ENCODE assay signal across 1 cellular context in genomic region chr10:80466724-80467326, GRCh38.
TF ChIP-seq lines count a peak whose summit lies in the region.

No MANE protein-coding gene starts in this region.

TF ChIP-seq in K562, 482 proteins besides CTCF, POLR2A, EP300 and RAD21 (continues in another document):
- 0 out of 2 replicates have a peak, but pooled peaks have one; percentile 43 for TF ChIP-seq EHMT2 (IDR thresholded peaks at IDR 0.05)
- TF ChIP-seq SMARCA4 (IDR thresholded peaks at IDR 0.05) = peak; percentile 79
- TF ChIP-seq EGR1 (conservative IDR thresholded peaks at IDR 0.05) = peak; percentile 24; the same call in 1 of the 2 replicates
- peak; percentile 63 for TF ChIP-seq CBFA2T3 (IDR thresholded peaks at IDR 0.05)
- TF ChIP-seq KAT8 (IDR thresholded peaks at IDR 0.05; ENCODE audit: low read depth) = no peak
- peak; percentile 57; the same call in 1 of the 2 replicates for TF ChIP-seq ARID2 (IDR thresholded peaks at IDR 0.05)
- TF ChIP-seq NFRKB (IDR thresholded peaks at IDR 0.05; ENCODE audit: low read depth) = 0 out of 2 replicates have a peak, but pooled peaks have one; percentile 55
- no peak for TF ChIP-seq WHSC1 (IDR thresholded peaks at IDR 0.05; ENCODE audit: low read length)
- peak; percentile 95 for TF ChIP-seq MAFG (tag; conservative IDR thresholded peaks at IDR 0.05)
- 0 out of 2 replicates have a peak, but pooled peaks have one; percentile 4 for TF ChIP-seq PKNOX1 (IDR thresholded peaks at IDR 0.05)
- peak; percentile 36; the same call in 1 of the 2 replicates for TF ChIP-seq RFX7 (CRISPR knock-in tag; IDR thresholded peaks at IDR 0.05)
- TF ChIP-seq CXXC5 (CRISPR knock-in tag; IDR thresholded peaks at IDR 0.05) = 0 out of 2 replicates have a peak, but pooled peaks have one; percentile 9
- peak; percentile 91 for TF ChIP-seq ZNF592 (IDR thresholded peaks at IDR 0.05)
- TF ChIP-seq ARNT (IDR thresholded peaks at IDR 0.05) = peak in 1 of 2 experiments; percentile 37; a peak in 1 of 4 replicates
- TF ChIP-seq MAFK (IDR thresholded peaks at IDR 0.05; ENCODE audit: low read length) = peak; percentile 86
- peak; percentile 89 for TF ChIP-seq ZNF395 (CRISPR knock-in tag; IDR thresholded peaks at IDR 0.05)
- TF ChIP-seq FOXM1 (IDR thresholded peaks at IDR 0.05; ENCODE audit: low read depth) = peak; percentile 54; the same call in 1 of the 2 replicates
- TF ChIP-seq FOXM1 (CRISPR knock-in tag; IDR thresholded peaks at IDR 0.05; ENCODE audit: low read depth) = no peak
- 0 out of 4 replicates have a peak, but pooled peaks of 1 of the 2 experiments have one; percentile 22 for TF ChIP-seq HDAC1 (IDR thresholded peaks at IDR 0.05)
- no peak for TF ChIP-seq HDAC6 (IDR thresholded peaks at IDR 0.05; ENCODE audit: low read depth, low read length)
- TF ChIP-seq RBM22 (IDR thresholded peaks at IDR 0.05; ENCODE audit: low read depth, low read length, poor library complexity, severe bottlenecking) = no peak
- no peak for TF ChIP-seq ZNF217 (CRISPR knock-in tag; IDR thresholded peaks at IDR 0.05)
- peak; percentile 42; the same call in 1 of the 2 replicates for TF ChIP-seq ZBTB40 (IDR thresholded peaks at IDR 0.05)
- TF ChIP-seq ZBTB40 (CRISPR knock-in tag; IDR thresholded peaks at IDR 0.05) = no peak
- TF ChIP-seq HMBOX1 (IDR thresholded peaks at IDR 0.05) = peak; percentile 97
- peak; percentile 50 for TF ChIP-seq EP400 (IDR thresholded peaks at IDR 0.05)
- no peak for TF ChIP-seq DEAF1 (CRISPR knock-in tag; IDR thresholded peaks at IDR 0.05)
- TF ChIP-seq ZKSCAN3 (CRISPR knock-in tag; IDR thresholded peaks at IDR 0.05) = no peak
- TF ChIP-seq ZNF23 (CRISPR knock-in tag; IDR thresholded peaks at IDR 0.05) = no peak
- TF ChIP-seq SMAD3 (CRISPR knock-in tag; conservative IDR thresholded peaks at IDR 0.05) = 0 out of 2 replicates have a peak, but pooled peaks have one; percentile 4
- peak; percentile 36; the same call in 1 of the 2 replicates for TF ChIP-seq GATAD2A (IDR thresholded peaks at IDR 0.05)
- TF ChIP-seq BACH1 (tag; IDR thresholded peaks at IDR 0.05) = 0 out of 2 replicates have a peak, but pooled peaks have one; percentile 16
- TF ChIP-seq THRA (IDR thresholded peaks at IDR 0.05) = no peak
- peak in 1 of 2 experiments; percentile 2; a peak in 1 of 4 replicates for TF ChIP-seq MAZ (CRISPR knock-in tag; conservative IDR thresholded peaks at IDR 0.05 in 1 of 2, IDR thresholded peaks at IDR 0.05 in 1 of 2)
- peak; percentile 67 for TF ChIP-seq ARID1B (IDR thresholded peaks at IDR 0.05)
- peak; percentile 25; the same call in 1 of the 2 replicates for TF ChIP-seq SMARCE1 (IDR thresholded peaks at IDR 0.05)
- TF ChIP-seq TCF3 (CRISPR knock-in tag; IDR thresholded peaks at IDR 0.05) = peak; percentile 20; the same call in 1 of the 2 replicates
- TF ChIP-seq SPI1 (IDR thresholded peaks at IDR 0.05; ENCODE audit: borderline replicate concordance, low read depth, low read length) = peak; percentile 67; the same call in 1 of the 2 replicates
- TF ChIP-seq DIDO1 (tag; IDR thresholded peaks at IDR 0.05; ENCODE audit: low read depth) = no peak
